Comparison of ENCODE assay signal across 1 cellular context in the genomic region with DNA sequence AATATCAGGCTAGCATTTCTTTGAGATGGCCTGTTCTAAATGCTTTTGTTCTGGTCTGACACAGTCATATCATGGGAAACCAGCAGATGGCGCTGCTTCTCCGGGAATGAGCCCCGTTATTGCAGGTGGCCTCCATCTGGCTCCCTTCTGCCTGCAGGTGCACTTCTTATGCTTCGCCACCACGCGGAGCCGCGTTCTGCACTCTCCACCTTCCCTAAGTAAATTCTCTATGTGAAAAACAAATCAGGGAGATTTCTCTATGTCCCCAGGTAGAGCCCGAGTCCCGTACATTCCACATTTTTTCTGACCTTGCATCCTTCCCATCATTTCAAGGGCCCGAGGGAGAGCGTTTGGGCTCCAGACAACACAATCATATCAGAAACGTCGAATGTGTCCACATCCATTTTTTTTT.
A peak's percentile ranks its signal among the peaks of the same experiment; 100 is the strongest.
TF ChIP-seq lines count a peak whose summit lies in the region.

No MANE protein-coding gene starts in this region.

TF ChIP-seq in HepG2, 621 proteins besides CTCF, POLR2A, EP300 and RAD21 (continued from another document):
- TF ChIP-seq ATF3 (CRISPR knock-in tag; IDR thresholded peaks at IDR 0.05): 0 out of 2 replicates have a peak, but pooled peaks have one; percentile 25
- no peak for TF ChIP-seq ZNF510 (CRISPR knock-in tag; IDR thresholded peaks at IDR 0.05; ENCODE audit: low read depth)
- no peak for TF ChIP-seq HMG20B (CRISPR knock-in tag; conservative IDR thresholded peaks at IDR 0.05)
- no peak for TF ChIP-seq PITX1 (CRISPR knock-in tag; IDR thresholded peaks at IDR 0.05)
- TF ChIP-seq ZNF558 (CRISPR knock-in tag; IDR thresholded peaks at IDR 0.05; ENCODE audit: borderline replicate concordance): no peak
- TF ChIP-seq RCOR2 (CRISPR knock-in tag; IDR thresholded peaks at IDR 0.05): no peak
- TF ChIP-seq, protein P1, sequence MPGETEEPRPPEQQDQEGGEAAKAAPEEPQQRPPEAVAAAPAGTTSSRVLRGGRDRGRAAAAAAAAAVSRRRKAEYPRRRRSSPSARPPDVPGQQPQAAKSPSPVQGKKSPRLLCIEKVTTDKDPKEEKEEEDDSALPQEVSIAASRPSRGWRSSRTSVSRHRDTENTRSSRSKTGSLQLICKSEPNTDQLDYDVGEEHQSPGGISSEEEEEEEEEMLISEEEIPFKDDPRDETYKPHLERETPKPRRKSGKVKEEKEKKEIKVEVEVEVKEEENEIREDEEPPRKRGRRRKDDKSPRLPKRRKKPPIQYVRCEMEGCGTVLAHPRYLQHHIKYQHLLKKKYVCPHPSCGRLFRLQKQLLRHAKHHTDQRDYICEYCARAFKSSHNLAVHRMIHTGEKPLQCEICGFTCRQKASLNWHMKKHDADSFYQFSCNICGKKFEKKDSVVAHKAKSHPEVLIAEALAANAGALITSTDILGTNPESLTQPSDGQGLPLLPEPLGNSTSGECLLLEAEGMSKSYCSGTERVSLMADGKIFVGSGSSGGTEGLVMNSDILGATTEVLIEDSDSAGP (CRISPR knock-in tag; IDR thresholded peaks at IDR 0.05; ENCODE audit: borderline replicate concordance): peak; percentile 35; the same call in 1 of the 2 replicates
- TF ChIP-seq BORCS8-MEF2B (CRISPR knock-in tag; IDR thresholded peaks at IDR 0.05): 0 out of 2 replicates have a peak, but pooled peaks have one; percentile 44
- TF ChIP-seq YY1 (IDR thresholded peaks at IDR 0.05; ENCODE audit: insufficient read depth, insufficient replicate concordance, low read depth, low read length): peak; percentile 27
- no peak for TF ChIP-seq ATF7 (IDR thresholded peaks at IDR 0.05)
- TF ChIP-seq ATF7 (CRISPR knock-in tag; IDR thresholded peaks at IDR 0.05): no peak
- TF ChIP-seq GATAD2A (CRISPR knock-in tag; IDR thresholded peaks at IDR 0.05): peak; percentile 53; the same call in 1 of the 2 replicates
- peak; percentile 45; the same call in 1 of the 2 replicates for TF ChIP-seq ZFX (CRISPR knock-in tag; IDR thresholded peaks at IDR 0.05; ENCODE audit: low read depth)
- TF ChIP-seq ZNF607 (CRISPR knock-in tag; IDR thresholded peaks at IDR 0.05; ENCODE audit: borderline replicate concordance): 0 out of 2 replicates have a peak, but pooled peaks have one; percentile 45
- TF ChIP-seq ZNF724P (CRISPR knock-in tag; IDR thresholded peaks at IDR 0.05; ENCODE audit: borderline replicate concordance): 0 out of 2 replicates have a peak, but pooled peaks have one; percentile 31
- 0 out of 2 replicates have a peak, but pooled peaks have one; percentile 20 for TF ChIP-seq TBP (CRISPR knock-in tag; IDR thresholded peaks at IDR 0.05)
- peak; percentile 42; the same call in 1 of the 2 replicates for TF ChIP-seq MIXL1 (CRISPR knock-in tag; IDR thresholded peaks at IDR 0.05)
- TF ChIP-seq CREB1 (IDR thresholded peaks at IDR 0.05): no peak
- TF ChIP-seq CREB1 (CRISPR knock-in tag; IDR thresholded peaks at IDR 0.05): no peak
- TF ChIP-seq NCOA2 (CRISPR knock-in tag; IDR thresholded peaks at IDR 0.05): 0 out of 2 replicates have a peak, but pooled peaks have one; percentile 36
- no peak for TF ChIP-seq ZFAT (CRISPR knock-in tag; conservative IDR thresholded peaks at IDR 0.05)
- TF ChIP-seq MIER2 (CRISPR knock-in tag; IDR thresholded peaks at IDR 0.05): peak; percentile 71
- TF ChIP-seq RBM39 (IDR thresholded peaks at IDR 0.05; ENCODE audit: low read depth, low read length, poor library complexity, severe bottlenecking): no peak
- TF ChIP-seq ZKSCAN1 (IDR thresholded peaks at IDR 0.05; ENCODE audit: low read length): 0 out of 2 replicates have a peak, but pooled peaks have one; percentile 20
- peak; percentile 65; the same call in 1 of the 2 replicates for TF ChIP-seq KDM2A (CRISPR knock-in tag; IDR thresholded peaks at IDR 0.05; ENCODE audit: borderline replicate concordance, low read depth)
- peak; percentile 97 for TF ChIP-seq STAG1 (CRISPR knock-in tag; IDR thresholded peaks at IDR 0.05)
- TF ChIP-seq SOX13 (IDR thresholded peaks at IDR 0.05): no peak
- peak in 1 of 2 experiments; percentile 23; a peak in 1 of 4 replicates for TF ChIP-seq SOX13 (CRISPR knock-in tag; conservative IDR thresholded peaks at IDR 0.05 in 1 of 2, IDR thresholded peaks at IDR 0.05 in 1 of 2)
- peak; percentile 61; the same call in 1 of the 2 replicates for TF ChIP-seq THRA (CRISPR knock-in tag; IDR thresholded peaks at IDR 0.05; ENCODE audit: borderline replicate concordance)
- TF ChIP-seq REPIN1 (CRISPR knock-in tag; IDR thresholded peaks at IDR 0.05; ENCODE audit: borderline replicate concordance, low read depth): peak; percentile 55; the same call in 1 of the 2 replicates
- peak; percentile 34; the same call in 1 of the 2 replicates for TF ChIP-seq THAP11 (CRISPR knock-in tag; IDR thresholded peaks at IDR 0.05)
- TF ChIP-seq ZNF343 (CRISPR knock-in tag; IDR thresholded peaks at IDR 0.05): no peak
- TF ChIP-seq, protein P2, sequence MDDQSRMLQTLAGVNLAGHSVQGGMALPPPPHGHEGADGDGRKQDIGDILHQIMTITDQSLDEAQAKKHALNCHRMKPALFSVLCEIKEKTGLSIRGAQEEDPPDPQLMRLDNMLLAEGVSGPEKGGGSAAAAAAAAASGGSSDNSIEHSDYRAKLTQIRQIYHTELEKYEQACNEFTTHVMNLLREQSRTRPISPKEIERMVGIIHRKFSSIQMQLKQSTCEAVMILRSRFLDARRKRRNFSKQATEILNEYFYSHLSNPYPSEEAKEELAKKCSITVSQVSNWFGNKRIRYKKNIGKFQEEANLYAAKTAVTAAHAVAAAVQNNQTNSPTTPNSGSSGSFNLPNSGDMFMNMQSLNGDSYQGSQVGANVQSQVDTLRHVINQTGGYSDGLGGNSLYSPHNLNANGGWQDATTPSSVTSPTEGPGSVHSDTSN (CRISPR knock-in tag; IDR thresholded peaks at IDR 0.05; ENCODE audit: borderline replicate concordance): no peak
- 0 out of 2 replicates have a peak, but pooled peaks have one; percentile 20 for TF ChIP-seq SOX5 (CRISPR knock-in tag; IDR thresholded peaks at IDR 0.05; ENCODE audit: borderline replicate concordance)
- TF ChIP-seq BRF2 (CRISPR knock-in tag; IDR thresholded peaks at IDR 0.05): 0 out of 2 replicates have a peak, but pooled peaks have one; percentile 31
